In the genomic region with DNA sequence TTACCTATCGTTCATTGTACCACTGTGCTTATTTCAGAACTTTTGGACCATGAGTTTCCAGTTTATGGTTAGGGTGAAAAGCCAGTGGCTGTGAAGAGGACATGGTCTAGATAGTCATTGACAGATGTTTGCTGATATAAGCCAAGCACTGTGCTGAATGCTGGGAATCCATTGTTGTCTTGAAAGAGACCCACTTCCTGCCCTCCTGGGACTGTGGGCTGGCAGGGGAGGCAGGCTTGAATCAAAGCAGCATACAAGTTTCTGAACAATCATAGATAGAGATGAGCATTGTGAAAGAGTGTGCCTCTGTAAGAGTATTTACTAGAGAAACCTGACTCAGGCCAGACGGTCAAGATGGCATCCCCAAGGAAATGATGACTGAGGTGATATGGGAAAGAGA, we compare ENCODE assay signal across 20 cellular contexts.
DNase-seq lines count a peak whose midpoint lies in the region; TF ChIP-seq lines count a peak whose summit lies in the region.
"Had no signal": no experiment of that assay in that cellular context is flagged by ENCODE, and none has a peak within 500 bp of the region (broad histone marks: within the 10 kb centered on the region; RNA-seq: fewer than 3 reads in every experiment).

No MANE protein-coding gene starts in this region.

- peaks cover 0 to 19% (median 16%) of the 10 kb centered on the region in 10 experiments; a peak in 14 of 20 replicates for H3K4me1 ChIP-seq in BLaER1 treated with 17β-estradiol and CSF1 and Interleukin-3, amounts not matched to agents 10 nM and 100 nM
- H3K4me1 ChIP-seq in mammary epithelial cell (ENCODE audit: insufficient read depth, low read length), result no peaks in the 10 kb centered on the region
- no peaks in the 10 kb centered on the region for H3K4me1 ChIP-seq in mesenchymal stem cell (ENCODE audit: control insufficient read depth, insufficient read depth, low read depth, low read length)
- H3K4me1 ChIP-seq: SJSA1 had no signal

- WGBS in mammary epithelial cell (ENCODE audit: low coverage, missing lambda C conversion rate), result 88% methylated on average over 2 of the region's 2 CpGs
- 79% methylated on average over 2 of the region's 2 CpGs for WGBS in mesenchymal stem cell

- H2BK120ac ChIP-seq in mesenchymal stem cell (ENCODE audit: low read depth, low read length), result no peak overlapping the region

- no peak overlapping the region for H3K14ac ChIP-seq in mesenchymal stem cell (ENCODE audit: low read length in 2 of 2)

- no peaks in the 10 kb centered on the region for H3K27me3 ChIP-seq in BLaER1 treated with 17β-estradiol and CSF1 and Interleukin-3, amounts not matched to agents 10 nM and 100 nM
- H3K27me3 ChIP-seq in mammary epithelial cell (ENCODE audit: insufficient read depth, low read length), result no peaks in the 10 kb centered on the region
- no peaks in the 10 kb centered on the region for H3K27me3 ChIP-seq in mesenchymal stem cell (ENCODE audit: control insufficient read depth in 1 of 2, insufficient read depth in 1 of 2, low read length in 2 of 2)
- H3K27me3 ChIP-seq: SJSA1 had no signal

- in situ Hi-C loops in mammary epithelial cell (cut with MboI; ENCODE audit: low sequenced_read_pairs in 2 of 2), result no loop called here

- H2BK12ac ChIP-seq in mesenchymal stem cell (ENCODE audit: low read length in 2 of 2), result no peak overlapping the region

- no peak overlapping the region for H3K27ac ChIP-seq in BLaER1 treated with 17β-estradiol and CSF1 and Interleukin-3, amounts not matched to agents 10 nM and 100 nM
- H3K27ac ChIP-seq in mammary epithelial cell (ENCODE audit: insufficient read depth, low read depth, low read length) (no peak overlapping the region), mesenchymal stem cell (ENCODE audit: low read length, poor library complexity, severe bottlenecking) (no peak overlapping the region)
- H3K27ac ChIP-seq: SJSA1 had no signal

- H3K4ac ChIP-seq in mesenchymal stem cell (ENCODE audit: low read depth in 1 of 2, low read length in 2 of 2), result no peak overlapping the region

- no peaks in the 10 kb centered on the region for H3K36me3 ChIP-seq in BLaER1 treated with 17β-estradiol and CSF1 and Interleukin-3, amounts not matched to agents 10 nM and 100 nM
- H3K36me3 ChIP-seq in mammary epithelial cell (ENCODE audit: insufficient read depth, low read length) (no peaks in the 10 kb centered on the region), mesenchymal stem cell (ENCODE audit: control insufficient read depth in 1 of 2, insufficient read depth in 2 of 2, low read depth in 1 of 2, low read length in 2 of 2) (no peaks in the 10 kb centered on the region)
- H3K36me3 ChIP-seq: MG63, SJSA1 had no signal

- H2AFZ ChIP-seq in mammary epithelial cell (ENCODE audit: low read depth, low read length) (no peak overlapping the region), mesenchymal stem cell (ENCODE audit: low read depth, low read length) (no peak overlapping the region)

- no peaks in the 10 kb centered on the region for H4K20me1 ChIP-seq in BLaER1 treated with 17β-estradiol and CSF1 and Interleukin-3, amounts not matched to agents 10 nM and 100 nM
- H4K20me1 ChIP-seq in mammary epithelial cell (ENCODE audit: insufficient read depth, low read length), result no peaks in the 10 kb centered on the region

- intact Hi-C loops in mammary epithelial cell (cut with micrococcal nuclease), result no loop called here

- no peak overlapping the region for H4K91ac ChIP-seq in mesenchymal stem cell (ENCODE audit: low read length)

- H3K9ac ChIP-seq in BLaER1 treated with 17β-estradiol and CSF1 and Interleukin-3, amounts not matched to agents 10 nM and 100 nM, result no peak overlapping the region
- H3K9ac ChIP-seq in mammary epithelial cell (ENCODE audit: insufficient read depth, low read length) (no peak overlapping the region), mesenchymal stem cell (ENCODE audit: low read length) (no peak overlapping the region)

- no peak overlapping the region for H3K18ac ChIP-seq in mesenchymal stem cell (ENCODE audit: low read depth in 1 of 2, low read length in 2 of 2)

- CTCF ChIA-PET in mammary epithelial cell (lab: Charles Lee; ENCODE audit: low non-redundant PET), result no interaction called here

- BruUV-seq in mammary epithelial cell (replicated peaks; lab: Mats Ljungman, UMichigan), result no TSS peak

- no peaks in the 10 kb centered on the region for H3K79me1 ChIP-seq in mesenchymal stem cell (replicated peaks; ENCODE audit: low read length, poor library complexity, severe bottlenecking)

- H2BK15ac ChIP-seq in mesenchymal stem cell (ENCODE audit: low read depth, poor library complexity, severe bottlenecking), result no peak overlapping the region

- H3K9me3 ChIP-seq in BLaER1 treated with 17β-estradiol and CSF1 and Interleukin-3, amounts not matched to agents 10 nM and 100 nM (replicated peaks in 1 of 11), result 0 out of 22 replicates have a peak, but pooled peaks cover 0 to 4% (median 0%) of the 10 kb centered on the region in 11 experiments
- H3K9me3 ChIP-seq in mammary epithelial cell (replicated peaks; ENCODE audit: insufficient read depth, low read length) (no peaks in the 10 kb centered on the region), mesenchymal stem cell (ENCODE audit: control insufficient read depth, low read length) (no peaks in the 10 kb centered on the region)
- H3K9me3 ChIP-seq: MG63, SJSA1 had no signal

- no peak overlapping the region for H2AK5ac ChIP-seq in mesenchymal stem cell (ENCODE audit: low read length, severe bottlenecking)

- dilution Hi-C loops in mammary epithelial cell (cut with HindIII; ENCODE audit: low sequenced_read_pairs), result no loop called here

- no peak for TF ChIP-seq CTCF in mammary epithelial cell (conservative IDR thresholded peaks at IDR 0.05 in 1 of 2, IDR thresholded peaks at IDR 0.05 in 1 of 2; ENCODE audit: extremely low read depth in 1 of 2, insufficient read depth in 1 of 2, low read depth in 1 of 2, low read length in 2 of 2)

- no peak overlapping the region for H2BK5ac ChIP-seq in mesenchymal stem cell (ENCODE audit: low read depth, low read length, poor library complexity, severe bottlenecking)

- no peaks in the 10 kb centered on the region for H3K79me2 ChIP-seq in mammary epithelial cell (ENCODE audit: insufficient read depth, low read length)

- peak overlapping the region in 8 of 11 experiments; percentile 13 to 70 (median 54); a peak in 12 of 22 replicates for H3K4me2 ChIP-seq in BLaER1 treated with 17β-estradiol and CSF1 and Interleukin-3, amounts not matched to agents 10 nM and 100 nM
- H3K4me2 ChIP-seq in mammary epithelial cell (ENCODE audit: insufficient read depth, low read depth, low read length) (no peak overlapping the region), mesenchymal stem cell (ENCODE audit: low read length, poor library complexity, severe bottlenecking) (peak overlapping the region; percentile 16)

- no peak overlapping the region for H4K8ac ChIP-seq in mesenchymal stem cell (ENCODE audit: low read length)

- H3K4me3 ChIP-seq in BLaER1 treated with 17β-estradiol and CSF1 and Interleukin-3, amounts not matched to agents 10 nM and 100 nM, result no peak overlapping the region
- H3K4me3 ChIP-seq in mammary epithelial cell (replicated peaks in 1 of 3; ENCODE audit: insufficient read depth in 1 of 3, low read depth in 2 of 3, low read length in 3 of 3) (no peak overlapping the region), mesenchymal stem cell (ENCODE audit: insufficient read depth in 1 of 2, low read depth in 1 of 2, low read length in 2 of 2) (no peak overlapping the region)
- H3K4me3 ChIP-seq: MG63, SJSA1 had no signal

- H3K23ac ChIP-seq in mesenchymal stem cell (ENCODE audit: low read length in 2 of 2), result no peak overlapping the region

- DNase-seq in Daoy (ENCODE audit: low read depth) (peak; percentile 25), mammary epithelial cell (peak; percentile 16), mesenchymal stem cell (no peak), NCI-H446 (lab: John Stamatoyannopoulos, UW) (no peak), SKM-1 (lab: John Stamatoyannopoulos, UW; ENCODE audit: unreplicated experiment) (no peak)
- no peak for DNase-seq in activated naive CD4-positive, alpha-beta T cell treated with Interleukin-2 at 50 U/mL for 16 hours
- DNase-seq: C1 segment of cervical spinal cord; CD8-positive, alpha-beta T cell; EL; GF-D8; H9; HFFc6; Kasumi-1; MG63; NCI-H1417; NCI-H187 treated with DMSO at 0.1 percent for 48 hours; NCI-H2227 treated with DMSO at 0.1 percent for 48 hours; NCI-H524 treated with DMSO at 0.1 percent for 48 hours had no signal

Comparison
In these comparisons a context has a peak if more than half of its experiments do, and no peak if none do; other contexts are left out.
1. DNase-seq: peak in Daoy (single experiment) and mammary epithelial cell (single experiment); none in mesenchymal stem cell (single experiment), activated naive CD4-positive, alpha-beta T cell treated with Interleukin-2 at 50 U/mL for 16 hours (single experiment), NCI-H446 (0 of 2) and SKM-1 (single experiment).